16 cellular contexts compared by ENCODE assay signal in the genomic region with DNA sequence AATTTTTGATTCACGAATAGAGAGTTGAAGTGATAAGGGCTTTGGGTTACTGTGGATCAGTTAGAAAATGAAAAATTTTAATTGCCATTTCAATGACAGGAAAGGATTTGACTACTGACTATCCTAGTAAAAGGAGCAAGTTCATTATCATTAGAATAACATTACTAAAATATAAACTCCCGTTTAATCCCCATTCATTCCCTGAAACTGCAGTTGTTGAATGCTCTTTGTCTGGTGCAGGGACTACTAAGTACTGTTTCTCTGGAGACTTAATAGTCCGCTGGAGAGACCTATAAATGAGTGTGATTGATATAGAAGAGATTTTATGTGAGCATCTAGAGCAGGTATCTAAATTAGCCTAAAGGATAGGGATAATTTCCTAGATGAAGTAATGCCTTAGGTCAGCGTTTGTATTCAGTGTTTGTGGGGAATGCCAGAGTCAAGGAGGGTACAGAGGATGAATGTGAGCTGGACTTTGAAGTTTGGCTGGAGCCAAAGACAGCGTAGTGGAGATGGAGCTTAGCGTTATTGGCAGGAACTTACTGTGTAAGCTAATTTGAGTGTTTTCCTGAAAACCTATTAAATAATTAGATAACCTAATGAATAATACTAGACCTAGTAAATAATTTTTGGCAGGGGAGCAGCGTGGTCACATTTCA. TPM values are rescaled to one million over a fixed set of nuclear protein-coding genes. Genes with fewer than 3 reads are reported as not detected.
DNase-seq lines count a peak whose midpoint lies in the region; ATAC-seq, FAIRE-seq and TF ChIP-seq lines count a peak whose summit lies in the region.
"Had no signal": no experiment of that assay in that cellular context is flagged by ENCODE, and none has a peak within 500 bp of the region (broad histone marks: within the 10 kb centered on the region; RNA-seq: fewer than 3 reads in every experiment).

No MANE protein-coding gene starts in this region.

- H3K27me3 ChIP-seq in mammary epithelial cell (ENCODE audit: insufficient read depth, low read length), result no peaks in the 10 kb centered on the region
- H3K27me3 ChIP-seq: foreskin keratinocyte, SJCRH30 had no signal

- no peak overlapping the region for H3K4me3 ChIP-seq in mammary epithelial cell (replicated peaks in 1 of 3; ENCODE audit: insufficient read depth in 1 of 3, low read depth in 2 of 3, low read length in 3 of 3)
- H3K4me3 ChIP-seq: SJCRH30 had no signal

- H4K20me1 ChIP-seq in mammary epithelial cell (ENCODE audit: insufficient read depth, low read length), result no peaks in the 10 kb centered on the region

- TF ChIP-seq POLR2A in GM12892 (IDR thresholded peaks at IDR 0.05; ENCODE audit: low read depth, low read length), result no peak

- H3K9me3 Mint-ChIP-seq in MCF 10A (ENCODE audit: unreplicated experiment) (no peaks in the 10 kb centered on the region), WTC11 (no peaks in the 10 kb centered on the region), endothelial cell (ENCODE audit: unreplicated experiment) (no peaks in the 10 kb centered on the region)

- peaks cover 31% of the 10 kb centered on the region for H3K36me3 Mint-ChIP-seq in MCF 10A (ENCODE audit: insufficient read depth, unreplicated experiment)
- peaks cover 17% of the 10 kb centered on the region for H3K36me3 Mint-ChIP-seq in WTC11
- peaks cover 8% of the 10 kb centered on the region for H3K36me3 Mint-ChIP-seq in endothelial cell (ENCODE audit: low read depth, unreplicated experiment)

- H3K4me3 Mint-ChIP-seq in MCF 10A (ENCODE audit: unreplicated experiment), result no peak overlapping the region
- H3K4me3 Mint-ChIP-seq in WTC11, result 0 out of 2 replicates have a peak overlapping the region, but pooled peaks have one; percentile 24
- peak overlapping the region; percentile 16 for H3K4me3 Mint-ChIP-seq in endothelial cell (ENCODE audit: unreplicated experiment)

- H3K27ac ChIP-seq in mammary epithelial cell (ENCODE audit: insufficient read depth, low read depth, low read length), result no peak overlapping the region
- H3K27ac ChIP-seq: foreskin keratinocyte, SJCRH30 had no signal

- H3K79me2 ChIP-seq in mammary epithelial cell (ENCODE audit: insufficient read depth, low read length), result peaks cover 76% of the 10 kb centered on the region

- H3K4me1 Mint-ChIP-seq in MCF 10A (ENCODE audit: insufficient read depth, unreplicated experiment) (peaks cover 28% of the 10 kb centered on the region), WTC11 (peaks cover 40% of the 10 kb centered on the region), endothelial cell (ENCODE audit: unreplicated experiment) (peaks cover 14% of the 10 kb centered on the region)

- H3K9me3 ChIP-seq in mammary epithelial cell (replicated peaks; ENCODE audit: insufficient read depth, low read length), result no peaks in the 10 kb centered on the region
- H3K9me3 ChIP-seq: SJCRH30 had no signal

- no peak for TF ChIP-seq CTCF in MCF 10A (IDR thresholded peaks at IDR 0.05; ENCODE audit: unreplicated experiment)
- no peak for TF ChIP-seq CTCF in mammary epithelial cell (conservative IDR thresholded peaks at IDR 0.05 in 1 of 2, IDR thresholded peaks at IDR 0.05 in 1 of 2; ENCODE audit: extremely low read depth in 1 of 2, insufficient read depth in 1 of 2, low read depth in 1 of 2, low read length in 2 of 2)
- no peak for TF ChIP-seq CTCF in WTC11 (IDR thresholded peaks at IDR 0.05)
- no peak for TF ChIP-seq CTCF in endothelial cell (IDR thresholded peaks at IDR 0.05; ENCODE audit: unreplicated experiment)

- in situ Hi-C loops in mammary epithelial cell (cut with MboI; ENCODE audit: low sequenced_read_pairs in 2 of 2), result no loop called here

- POLR2A ChIA-PET in MCF 10A (lab: Yijun Ruan, JAX), result interaction anchor here (0.5 to 1.3 kb wide), 2 partner anchors 23 to 998 kb away, joined by 3 to 4 read pairs; no protein-coding TSS in a partner anchor
- POLR2A ChIA-PET in WTC11 (lab: Charles Lee), result interaction anchor here (0.7 kb wide), 1 partner anchor 157 kb away, joined by 3 read pairs; no protein-coding TSS in a partner anchor

- H3K9ac ChIP-seq in mammary epithelial cell (ENCODE audit: insufficient read depth, low read length), result no peak overlapping the region

- ATAC-seq in WTC11 (no peak), HG03159 (IDR thresholded peaks at IDR 0.05; ENCODE audit: unreplicated experiment) (no peak)
- ATAC-seq: foreskin keratinocyte, left colon had no signal

- no peak overlapping the region for H3K4me2 ChIP-seq in mammary epithelial cell (ENCODE audit: insufficient read depth, low read depth, low read length)

- CTCF ChIA-PET in MCF 10A (lab: Yijun Ruan, JAX), result interaction anchor here (0.6 to 1.8 kb wide), 3 partner anchors 10 to 1411 kb away, joined by 3 to 4 read pairs (median 3); no protein-coding TSS in a partner anchor
- CTCF ChIA-PET in mammary epithelial cell (lab: Charles Lee; ENCODE audit: low non-redundant PET), result no interaction called here
- CTCF ChIA-PET in WTC11 (lab: Charles Lee), result no interaction called here

- H3K36me3 ChIP-seq in mammary epithelial cell (ENCODE audit: insufficient read depth, low read length), result peaks cover 4% of the 10 kb centered on the region
- H3K36me3 ChIP-seq: SJCRH30 had no signal

- H3K27ac Mint-ChIP-seq in MCF 10A (ENCODE audit: low read depth, unreplicated experiment), result peak overlapping the region; percentile 14
- H3K27ac Mint-ChIP-seq in WTC11, result peak overlapping the region; percentile 10; the same call in 1 of the 2 replicates
- no peak overlapping the region for H3K27ac Mint-ChIP-seq in endothelial cell (ENCODE audit: unreplicated experiment)

- peaks cover 15% of the 10 kb centered on the region for H3K4me1 ChIP-seq in mammary epithelial cell (ENCODE audit: insufficient read depth, low read length)
- H3K4me1 ChIP-seq: SJCRH30 had no signal

- WGBS in mammary epithelial cell (ENCODE audit: low coverage, missing lambda C conversion rate), result 88% methylated on average over 7 of the region's 7 CpGs

- H3K27me3 Mint-ChIP-seq in MCF 10A (ENCODE audit: insufficient read depth, unreplicated experiment) (no peaks in the 10 kb centered on the region), WTC11 (ENCODE audit: low read depth) (no peaks in the 10 kb centered on the region), endothelial cell (ENCODE audit: unreplicated experiment) (peaks cover 8% of the 10 kb centered on the region)
- H3K27me3 Mint-ChIP-seq: progenitor cell of endocrine pancreas had no signal

- BruUV-seq in MCF 10A (replicated peaks; lab: Mats Ljungman, UMichigan) (no TSS peak), mammary epithelial cell (replicated peaks; lab: Mats Ljungman, UMichigan) (no TSS peak)

- intact Hi-C loops in MCF 10A (cut with micrococcal nuclease) (no loop called here), mammary epithelial cell (cut with micrococcal nuclease) (no loop called here)

- no peak for FAIRE-seq in GM12892 (lab: Jason Lieb, UNC)
- FAIRE-seq: TTC549 had no signal

- dilution Hi-C loops in mammary epithelial cell (cut with HindIII; ENCODE audit: low sequenced_read_pairs), result no loop called here

- DNase-seq in MCF 10A (ENCODE audit: unreplicated experiment) (no peak), mammary epithelial cell (no peak), WTC11 (ENCODE audit: low spot score) (no peak), endothelial cell (ENCODE audit: low spot score) (no peak), GM12892 (ENCODE audit: insufficient read length) (no peak), 8988T (no peak), HK-2 (ENCODE audit: unreplicated experiment) (no peak)
- DNase-seq: amniotic stem cell, DMS153, foreskin keratinocyte, left colon, NCI-H1436 treated with DMSO at 0.1 percent for 48 hours, SJCRH30 had no signal

- H2AFZ ChIP-seq in mammary epithelial cell (ENCODE audit: low read depth, low read length), result no peak overlapping the region

TF ChIP-seq in WTC11, 78 proteins besides CTCF, POLR2A, EP300 and RAD21:
- no peak for TF ChIP-seq RORB (CRISPR knock-in tag; IDR thresholded peaks at IDR 0.05)

RNA-seq across cellular contexts. Expression of gene RNF138, which starts 4.0 kb away (rescaled TPM):
- total RNA-seq in MCF 10A (2022) (42.3 and 64.5 TPM in 2 replicates), mammary epithelial cell (10 to 100 TPM; 18.0 to 26.2 TPM), WTC11 (2021) (98.4 to 106 TPM (median 103 TPM) in 3 replicates), endothelial cell (ENCODE audit: unreplicated experiment) (30.5 TPM)
- 22.5 TPM for polyA plus RNA-seq in mammary epithelial cell
- polyA minus RNA-seq in mammary epithelial cell, result 18.7 TPM
- 28.5 TPM for polyA plus RNA-seq in GM12892 (2012; ENCODE audit: missing spikeins)
